ENCODE assay signal across 8 cellular contexts in the genomic region with DNA sequence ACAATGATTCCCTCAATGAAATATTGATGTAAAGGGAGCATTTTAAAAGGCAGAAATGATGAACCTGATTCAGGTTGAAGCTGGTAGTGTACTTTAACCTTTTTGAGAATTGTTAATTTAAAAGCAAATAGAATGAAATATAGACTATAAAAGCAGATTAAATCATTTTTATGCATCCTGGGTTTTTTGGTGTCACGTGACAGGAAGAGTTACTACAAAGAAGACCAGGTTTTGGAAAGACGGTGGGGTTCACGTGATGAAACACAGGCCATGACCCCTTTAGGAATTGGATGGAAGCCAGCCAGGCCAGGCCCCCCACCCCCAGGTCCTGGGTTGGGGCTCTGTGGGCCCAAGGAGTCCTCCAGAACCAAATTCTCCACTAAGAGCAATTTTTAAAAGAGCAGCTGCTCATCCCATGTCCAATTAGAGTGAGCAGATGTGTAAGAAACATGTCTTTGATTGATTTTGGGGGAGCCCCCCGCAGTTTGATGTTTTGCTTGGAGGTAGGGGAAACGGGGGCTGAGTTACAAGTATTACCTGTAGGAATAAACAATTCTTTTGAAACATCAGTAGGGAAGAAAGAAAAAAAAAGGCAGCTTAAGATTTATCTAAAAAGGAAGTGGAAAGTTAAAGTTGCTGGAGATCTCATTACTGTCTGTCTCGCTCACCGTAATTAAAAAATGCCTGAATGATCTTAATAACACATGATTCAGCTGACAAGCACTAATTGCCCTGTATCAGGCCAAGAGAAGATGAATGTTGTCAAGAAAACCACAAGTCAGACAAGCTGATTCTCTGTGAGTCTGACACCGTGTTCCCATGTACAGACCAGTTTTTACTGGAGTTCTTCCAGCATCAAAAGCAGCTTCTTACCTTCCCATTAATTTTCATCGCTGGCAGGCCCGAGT.
A peak's percentile ranks its signal among the peaks of the same experiment; 100 is the strongest.
DNase-seq lines count a peak whose midpoint lies in the region; ATAC-seq and TF ChIP-seq lines count a peak whose summit lies in the region.
"Had no signal": no experiment of that assay in that cellular context is flagged by ENCODE, and none has a peak within 500 bp of the region (broad histone marks: within the 10 kb centered on the region; RNA-seq: fewer than 3 reads in every experiment).

No MANE protein-coding gene starts in this region.

- peak; percentile 73 for DNase-seq in G401 (ENCODE audit: low spot score)
- peak; percentile 60 for DNase-seq in RPMI7951 (ENCODE audit: low read depth)
- DNase-seq in fibroblast of gingiva (ENCODE audit: low read depth) = peak; percentile 6
- peak; percentile 92 for DNase-seq in retinal pigment epithelial cell (ENCODE audit: low read depth)
- no peak for DNase-seq in sciatic nerve (ENCODE audit: low spot score)
- no peak for DNase-seq in NCI-H82 (lab: John Stamatoyannopoulos, UW)
- no peak for DNase-seq in COLO668 (lab: John Stamatoyannopoulos, UW; ENCODE audit: unreplicated experiment)
- DNase-seq: NCI-H774 had no signal

- no peak for ATAC-seq in sciatic nerve

- intact Hi-C loops in sciatic nerve (cut with DNase I) = no loop called here

- H3K4me3 ChIP-seq in retinal pigment epithelial cell (ENCODE audit: low read length) = no peak overlapping the region

- in situ Hi-C loops in G401 (cut with HindIII; ENCODE audit: low sequenced_read_pairs) = no loop called here

- TF ChIP-seq CTCF in retinal pigment epithelial cell (conservative IDR thresholded peaks at IDR 0.05; ENCODE audit: low read depth, low read length) = no peak

Comparison
In these comparisons a context has a peak if more than half of its experiments do, and no peak if none do; other contexts are left out.
1. DNase-seq: peak in G401 (single experiment), RPMI7951 (single experiment), fibroblast of gingiva (single experiment) and retinal pigment epithelial cell (single experiment); none in sciatic nerve (single experiment), NCI-H82 (single experiment) and COLO668 (single experiment).